ENCODE assay signal across 16 cellular contexts in genomic region chr17:74297941-74298340, GRCh38. TPM values are rescaled to one million over a fixed set of nuclear protein-coding genes. Genes with fewer than 3 reads are reported as not detected.
DNase-seq lines count a peak whose midpoint lies in the region; ATAC-seq lines count a peak whose summit lies in the region.
"Had no signal": no experiment of that assay in that cellular context is flagged by ENCODE, and none has a peak within 500 bp of the region (broad histone marks: within the 10 kb centered on the region; RNA-seq: fewer than 3 reads in every experiment).

No MANE protein-coding gene starts in this region.

- POLR2A ChIA-PET in activated CD4-positive, alpha-beta memory T cell treated with anti-CD3 and anti-CD28 coated beads for 36 hours (lab: Charles Lee) = interaction anchor here (0.6 kb wide), 1 partner anchor 286 kb away, joined by 4 read pairs; no protein-coding TSS in a partner anchor

- H3K36me3 ChIP-seq in CD4-positive, CD25-positive, alpha-beta regulatory T cell (ENCODE audit: control insufficient read depth, insufficient read depth, low read length) = no peaks in the 10 kb centered on the region

- no peak overlapping the region for H3K4me3 ChIP-seq in CD4-positive, CD25-positive, alpha-beta regulatory T cell (ENCODE audit: low read depth, low read length)
- H3K4me3 ChIP-seq: psoas muscle had no signal

- H3K9me3 Mint-ChIP-seq in CD4-positive, CD25-positive, alpha-beta regulatory T cell = peaks cover 0 to 2% (median 0%) of the 10 kb centered on the region in 7 donors
- H3K9me3 Mint-ChIP-seq in activated CD4-positive, alpha-beta memory T cell treated with anti-CD3 and anti-CD28 coated beads for 36 hours = no peaks in the 10 kb centered on the region
- peaks cover 3% of the 10 kb centered on the region for H3K9me3 Mint-ChIP-seq in stimulated activated memory B cell treated with anti-CD40 and anti-IgM and Interleukin-4, amounts not matched to agents 10 μg/mL and 1 μg/mL and 100 μg/mL, for 72 hours

- H3K4me1 ChIP-seq in CD4-positive, CD25-positive, alpha-beta regulatory T cell (ENCODE audit: control insufficient read depth, insufficient read depth, low read length, poor library complexity, severe bottlenecking) = peaks cover 16% of the 10 kb centered on the region
- H3K4me1 ChIP-seq: psoas muscle had no signal

- H3K27ac ChIP-seq in CD4-positive, CD25-positive, alpha-beta regulatory T cell (ENCODE audit: insufficient read depth, low read length, poor library complexity, severe bottlenecking) = no peak overlapping the region
- H3K27ac ChIP-seq: KMS-11, psoas muscle had no signal

- ATAC-seq in CD4-positive, CD25-positive, alpha-beta regulatory T cell (ENCODE audit: low read depth in 2 of 2) = no peak
- ATAC-seq in stimulated activated memory B cell treated with anti-CD40 and anti-IgM and Interleukin-4, amounts not matched to agents 10 μg/mL and 1 μg/mL and 100 μg/mL, for 72 hours = no peak
- ATAC-seq: psoas muscle had no signal

- intact Hi-C loops in activated CD4-positive, alpha-beta memory T cell treated with anti-CD3 and anti-CD28 coated beads for 36 hours (cut with micrococcal nuclease) = loop anchor here (2.0 kb wide), 1 partner anchor 15 kb away; no protein-coding TSS in a partner anchor

- H3K9me3 ChIP-seq in CD4-positive, CD25-positive, alpha-beta regulatory T cell (ENCODE audit: control insufficient read depth in 2 of 2, low read length in 2 of 2) = no peaks in the 10 kb centered on the region
- H3K9me3 ChIP-seq: psoas muscle had no signal

- peak overlapping the region in 1 of 4 donors; percentile 33 for H3K4me3 Mint-ChIP-seq in CD4-positive, CD25-positive, alpha-beta regulatory T cell
- H3K4me3 Mint-ChIP-seq in activated CD4-positive, alpha-beta memory T cell treated with anti-CD3 and anti-CD28 coated beads for 36 hours = no peak overlapping the region
- no peak overlapping the region for H3K4me3 Mint-ChIP-seq in stimulated activated memory B cell treated with anti-CD40 and anti-IgM and Interleukin-4, amounts not matched to agents 10 μg/mL and 1 μg/mL and 100 μg/mL, for 72 hours
- H3K4me3 Mint-ChIP-seq: CD14-positive monocyte had no signal

- peaks cover 4% of the 10 kb centered on the region for H3K27me3 Mint-ChIP-seq in CD4-positive, CD25-positive, alpha-beta regulatory T cell
- no peaks in the 10 kb centered on the region for H3K27me3 Mint-ChIP-seq in activated CD4-positive, alpha-beta memory T cell treated with anti-CD3 and anti-CD28 coated beads for 36 hours
- peaks cover 64% of the 10 kb centered on the region for H3K27me3 Mint-ChIP-seq in stimulated activated memory B cell treated with anti-CD40 and anti-IgM and Interleukin-4, amounts not matched to agents 10 μg/mL and 1 μg/mL and 100 μg/mL, for 72 hours

- CTCF ChIA-PET in activated CD4-positive, alpha-beta memory T cell treated with anti-CD3 and anti-CD28 coated beads for 36 hours (lab: Charles Lee) = interaction anchor here (0.9 to 4.2 kb wide), 11 partner anchors 10 to 160 kb away, joined by 3 to 37 read pairs (median 6); partner anchors contain the start of genes GPR142, RPL38 and TTYH2

- H3K36me3 Mint-ChIP-seq in CD4-positive, CD25-positive, alpha-beta regulatory T cell = no peaks in the 10 kb centered on the region
- no peaks in the 10 kb centered on the region for H3K36me3 Mint-ChIP-seq in activated CD4-positive, alpha-beta memory T cell treated with anti-CD3 and anti-CD28 coated beads for 36 hours
- no peaks in the 10 kb centered on the region for H3K36me3 Mint-ChIP-seq in stimulated activated memory B cell treated with anti-CD40 and anti-IgM and Interleukin-4, amounts not matched to agents 10 μg/mL and 1 μg/mL and 100 μg/mL, for 72 hours
- H3K36me3 Mint-ChIP-seq: CD14-positive monocyte had no signal

- peak; percentile 79 for DNase-seq in A172 (ENCODE audit: low spot score)
- DNase-seq in CD4-positive, CD25-positive, alpha-beta regulatory T cell = peak in 1 of 3 donors; percentile 19
- DNase-seq in activated CD4-positive, alpha-beta memory T cell treated with anti-CD3 and anti-CD28 coated beads for 36 hours = peak; percentile 72
- DNase-seq in kidney tubule cell (ENCODE audit: low spot score) = peak; percentile 69
- DNase-seq in mesenteric fat pad (ENCODE audit: low spot score) = no peak
- no peak for DNase-seq in cerebellum (ENCODE audit: low spot score)
- DNase-seq: effector memory CD4-positive, alpha-beta T cell; GDM1; HCEC 1CT; islet precursor cell; NCI-H187; NCI-H510A treated with DMSO at 0.1 percent for 48 hours; psoas muscle had no signal

- no peaks in the 10 kb centered on the region for H3K27me3 ChIP-seq in CD4-positive, CD25-positive, alpha-beta regulatory T cell (ENCODE audit: control insufficient read depth, insufficient read depth, low read length)

- H3K27ac Mint-ChIP-seq in CD4-positive, CD25-positive, alpha-beta regulatory T cell = peak overlapping the region; percentile 26 to 83 (median 75)
- peak overlapping the region; percentile 71 for H3K27ac Mint-ChIP-seq in activated CD4-positive, alpha-beta memory T cell treated with anti-CD3 and anti-CD28 coated beads for 36 hours
- no peak overlapping the region for H3K27ac Mint-ChIP-seq in stimulated activated memory B cell treated with anti-CD40 and anti-IgM and Interleukin-4, amounts not matched to agents 10 μg/mL and 1 μg/mL and 100 μg/mL, for 72 hours

- peaks cover 9 to 43% (median 27%) of the 10 kb centered on the region in 4 donors for H3K4me1 Mint-ChIP-seq in CD4-positive, CD25-positive, alpha-beta regulatory T cell
- H3K4me1 Mint-ChIP-seq in activated CD4-positive, alpha-beta memory T cell treated with anti-CD3 and anti-CD28 coated beads for 36 hours (ENCODE audit: low read depth) = peaks cover 28% of the 10 kb centered on the region
- peaks cover 5% of the 10 kb centered on the region for H3K4me1 Mint-ChIP-seq in stimulated activated memory B cell treated with anti-CD40 and anti-IgM and Interleukin-4, amounts not matched to agents 10 μg/mL and 1 μg/mL and 100 μg/mL, for 72 hours

RNA-seq across cellular contexts. Expression of gene DNAI2, which starts 23.9 kb away (rescaled TPM):
- total RNA-seq in A172 (2014; rRNA removed; shearing (Covaris generic)) = not detected in 2 replicates
- 1.5 TPM for total RNA-seq in CD4-positive, CD25-positive, alpha-beta regulatory T cell
- under 1 TPM in 2 of 4 donors, not detected in 2; 0.10 to 0.23 TPM for polyA plus RNA-seq in CD4-positive, CD25-positive, alpha-beta regulatory T cell
- total RNA-seq in activated CD4-positive, alpha-beta memory T cell treated with anti-CD3 and anti-CD28 coated beads for 36 hours = 1 to 10 TPM; 1.6 to 1.7 TPM
- not detected for total RNA-seq in mesenteric fat pad
- total RNA-seq in cerebellum = 0.45 TPM
- total RNA-seq: psoas muscle had no signal
- polyA plus RNA-seq: CD14-positive monocyte, psoas muscle had no signal

RNA-seq across cellular contexts. Expression of gene KIF19, which starts 28.1 kb away (rescaled TPM):
- total RNA-seq in A172 (2014; rRNA removed; shearing (Covaris generic)) = not detected in 2 replicates
- 1.8 TPM for total RNA-seq in CD4-positive, CD25-positive, alpha-beta regulatory T cell
- 1 to 10 TPM; 1.2 to 1.7 (median 1.3) TPM for polyA plus RNA-seq in CD4-positive, CD25-positive, alpha-beta regulatory T cell
- total RNA-seq in activated CD4-positive, alpha-beta memory T cell treated with anti-CD3 and anti-CD28 coated beads for 36 hours = under 1 TPM; 0.51 to 0.59 TPM
- total RNA-seq in mesenteric fat pad = 1.9 TPM
- total RNA-seq in cerebellum = 1.1 TPM
- polyA plus RNA-seq: CD14-positive monocyte had no signal

Comparison
In these comparisons a context has a peak if more than half of its experiments do, and no peak if none do; other contexts are left out.
1. DNase-seq: peak in A172 (single experiment), activated CD4-positive, alpha-beta memory T cell treated with anti-CD3 and anti-CD28 coated beads for 36 hours (single experiment) and kidney tubule cell (single experiment); none in mesenteric fat pad (single experiment) and cerebellum (single experiment).